In the genomic region with DNA sequence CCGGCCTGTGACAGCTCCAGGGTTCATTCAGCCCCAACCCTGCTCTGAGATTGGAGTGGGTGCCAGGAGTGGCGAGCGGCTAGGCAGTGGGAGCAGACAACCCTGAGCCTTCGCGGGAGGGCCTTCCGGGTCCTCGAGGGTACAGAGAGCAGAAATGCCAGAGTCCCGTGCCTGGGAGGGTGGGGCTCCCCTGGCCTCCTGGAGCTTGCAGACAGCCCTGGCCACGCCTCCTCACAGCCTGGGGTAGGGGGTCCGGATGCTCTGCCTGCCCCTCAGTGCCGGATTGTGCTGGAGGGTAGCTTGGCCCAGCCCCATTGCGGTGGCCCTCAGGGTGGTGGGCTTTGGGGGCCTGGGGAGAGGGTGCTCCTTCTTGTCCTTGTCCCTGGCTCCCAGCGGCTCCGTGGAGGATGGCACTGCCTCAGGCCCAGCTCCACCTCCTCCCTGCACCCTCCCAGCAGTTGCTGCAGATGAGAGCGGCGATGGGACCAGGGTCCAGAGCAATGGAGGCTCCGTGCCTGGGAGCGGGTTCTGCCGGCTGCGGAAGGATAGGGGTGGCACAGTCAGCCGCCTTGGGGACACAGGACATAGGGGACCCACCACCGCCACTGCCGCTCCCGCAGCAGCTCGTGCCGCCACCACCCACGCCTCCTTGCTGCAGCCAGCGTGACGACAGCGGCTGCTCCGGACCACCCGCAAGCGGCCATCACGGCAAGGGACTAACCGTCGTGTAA, we compare ENCODE assay signal across 10 cellular contexts. TPM values are rescaled to one million over a fixed set of nuclear protein-coding genes. Genes with fewer than 3 reads are reported as not detected.
DNase-seq lines count a peak whose midpoint lies in the region; ATAC-seq and TF ChIP-seq lines count a peak whose summit lies in the region.
"Had no signal": no experiment of that assay in that cellular context is flagged by ENCODE, and none has a peak within 500 bp of the region (broad histone marks: within the 10 kb centered on the region; RNA-seq: fewer than 3 reads in every experiment).

No MANE protein-coding gene starts in this region.

- H3K4me1 ChIP-seq in Caco-2 (no peaks in the 10 kb centered on the region), IMR-90 (ENCODE audit: control insufficient read depth, insufficient read depth, low read length) (no peaks in the 10 kb centered on the region), mesenchymal stem cell (ENCODE audit: control insufficient read depth, insufficient read depth, low read depth, low read length) (peaks cover 3% of the 10 kb centered on the region), vagina (peaks cover 8% of the 10 kb centered on the region)

- no peak overlapping the region for H3K56ac ChIP-seq in IMR-90 (ENCODE audit: extremely low read depth, insufficient read depth, low read length)

- no peak overlapping the region; the same call in 1 of the 2 replicates for H3K18ac ChIP-seq in IMR-90 (ENCODE audit: low read depth, low read length)
- H3K18ac ChIP-seq in mesenchymal stem cell (ENCODE audit: low read depth in 1 of 2, low read length in 2 of 2), result peak overlapping the region in 1 of 2 experiments; percentile 18

- H3K27ac Mint-ChIP-seq in Caco-2 (ENCODE audit: unreplicated experiment), result no peak overlapping the region
- no peak overlapping the region for H3K27ac Mint-ChIP-seq in central memory CD8-positive, alpha-beta T cell (ENCODE audit: low read depth)

- H4K5ac ChIP-seq in IMR-90 (ENCODE audit: low read depth, low read length), result no peak overlapping the region

- no peaks in the 10 kb centered on the region for H4K20me1 ChIP-seq in IMR-90 (ENCODE audit: insufficient read depth, low read length)

- H2AFZ ChIP-seq in IMR-90 (replicated peaks; ENCODE audit: low read length, poor library complexity), result peak overlapping the region; percentile 94
- no peak overlapping the region for H2AFZ ChIP-seq in mesenchymal stem cell (ENCODE audit: low read depth, low read length)

- peak overlapping the region; percentile 83 for H3K23ac ChIP-seq in IMR-90 (ENCODE audit: low read depth, low read length)
- no peak overlapping the region for H3K23ac ChIP-seq in mesenchymal stem cell (ENCODE audit: low read length in 2 of 2)

- ATAC-seq in GM19452 (IDR thresholded peaks at IDR 0.05; ENCODE audit: unreplicated experiment) (peak; percentile 62), IMR-90 (ENCODE audit: low read depth) (peak; percentile 78), HG03378 (IDR thresholded peaks at IDR 0.05; ENCODE audit: unreplicated experiment) (no peak), GM19397 (IDR thresholded peaks at IDR 0.05; ENCODE audit: unreplicated experiment) (no peak)
- ATAC-seq in central memory CD8-positive, alpha-beta T cell (replicated peaks; ENCODE audit: extremely low read depth, poor library complexity, severe bottlenecking), result peak; percentile 35

- 0 out of 2 replicates have a peak overlapping the region, but pooled peaks have one; percentile 39 for H3K9ac ChIP-seq in IMR-90 (ENCODE audit: low read depth, low read length)
- peak overlapping the region; percentile 63 for H3K9ac ChIP-seq in mesenchymal stem cell (ENCODE audit: low read length)

- H3K4me3 Mint-ChIP-seq in Caco-2 (ENCODE audit: unreplicated experiment), result peak overlapping the region; percentile 65
- H3K4me3 Mint-ChIP-seq in central memory CD8-positive, alpha-beta T cell, result peak overlapping the region; percentile 55

- no peaks in the 10 kb centered on the region for H3K36me3 ChIP-seq in Caco-2 (ENCODE audit: control insufficient read depth, insufficient read depth, low read length)
- no peaks in the 10 kb centered on the region for H3K36me3 ChIP-seq in IMR-90 (ENCODE audit: control insufficient read depth, insufficient read depth, low read length)
- H3K36me3 ChIP-seq in mesenchymal stem cell (ENCODE audit: control insufficient read depth in 1 of 2, insufficient read depth in 2 of 2, low read depth in 1 of 2, low read length in 2 of 2), result no peaks in the 10 kb centered on the region
- H3K36me3 ChIP-seq in vagina, result no peaks in the 10 kb centered on the region

- H3K27me3 ChIP-seq in Caco-2 (replicated peaks; ENCODE audit: control insufficient read depth, insufficient read depth, low read length) (no peaks in the 10 kb centered on the region; the same call in 1 of the 2 replicates), IMR-90 (ENCODE audit: control insufficient read depth, insufficient read depth, low read length) (peaks cover 20% of the 10 kb centered on the region), mesenchymal stem cell (ENCODE audit: control insufficient read depth in 1 of 2, insufficient read depth in 1 of 2, low read length in 2 of 2) (peaks cover 0 to 28% of the 10 kb centered on the region in 2 experiments), vagina (no peaks in the 10 kb centered on the region)

- H2BK15ac ChIP-seq in IMR-90 (ENCODE audit: low read depth, low read length) (0 out of 3 replicates have a peak overlapping the region, but pooled peaks have one; percentile 83), mesenchymal stem cell (ENCODE audit: low read depth, poor library complexity, severe bottlenecking) (no peak overlapping the region)

- no peaks in the 10 kb centered on the region for H3K36me3 Mint-ChIP-seq in Caco-2 (ENCODE audit: insufficient read depth, unreplicated experiment)
- H3K36me3 Mint-ChIP-seq in central memory CD8-positive, alpha-beta T cell (ENCODE audit: insufficient read depth), result no peaks in the 10 kb centered on the region

- TF ChIP-seq CTCF in Caco-2 (IDR thresholded peaks at IDR 0.05; ENCODE audit: insufficient read depth in 1 of 2, low read depth in 1 of 2, low read length in 1 of 2, severe bottlenecking in 1 of 2, unreplicated experiment in 1 of 2) (no peak), IMR-90 (conservative IDR thresholded peaks at IDR 0.05; ENCODE audit: low read depth, low read length) (no peak), vagina (IDR thresholded peaks at IDR 0.05) (no peak)

- H4K91ac ChIP-seq in IMR-90 (ENCODE audit: insufficient read depth, low read depth, low read length) (peak overlapping the region; percentile 58), mesenchymal stem cell (ENCODE audit: low read length) (peak overlapping the region; percentile 70)

- H3K4me1 Mint-ChIP-seq in Caco-2 (ENCODE audit: low read depth, unreplicated experiment), result no peaks in the 10 kb centered on the region
- no peaks in the 10 kb centered on the region for H3K4me1 Mint-ChIP-seq in central memory CD8-positive, alpha-beta T cell

- CTCF ChIA-PET in Caco-2 (lab: Charles Lee), result no interaction called here
- CTCF ChIA-PET in IMR-90 (lab: Yijun Ruan, JAX), result no interaction called here

- H3K4me3 ChIP-seq in Caco-2 (ENCODE audit: low read depth, low read length), result peak overlapping the region; percentile 30
- peak overlapping the region; percentile 40 for H3K4me3 ChIP-seq in IMR-90 (ENCODE audit: insufficient read depth, low read depth, low read length)
- H3K4me3 ChIP-seq in mesenchymal stem cell (ENCODE audit: insufficient read depth in 1 of 2, low read depth in 1 of 2, low read length in 2 of 2), result peak overlapping the region in 1 of 2 experiments; percentile 79
- peak overlapping the region; percentile 25 to 40 for H3K4me3 ChIP-seq in vagina

- peak overlapping the region; percentile 67 for H2AK9ac ChIP-seq in IMR-90 (replicated peaks; ENCODE audit: low read depth, low read length, poor library complexity)

- DNase-seq in Caco-2, result peak; percentile 12 to 46
- DNase-seq in IMR-90, result no peak
- no peak for DNase-seq in central memory CD8-positive, alpha-beta T cell (ENCODE audit: low spot score in 2 of 2)
- no peak for DNase-seq in mesenchymal stem cell
- no peak for DNase-seq in vagina (ENCODE audit: extremely low spot score in 2 of 2)

- dilution Hi-C loops in IMR-90 (cut with HindIII; ENCODE audit: low sequenced_read_pairs, unreplicated experiment), result no loop called here

- H4K8ac ChIP-seq in IMR-90 (ENCODE audit: low read depth in 2 of 2, low read length in 2 of 2) (0 out of 4 replicates have a peak overlapping the region, but pooled peaks have one; percentile 35 to 69), mesenchymal stem cell (ENCODE audit: low read length) (peak overlapping the region; percentile 69)

- H2BK5ac ChIP-seq in IMR-90 (ENCODE audit: low read depth, low read length, poor library complexity, severe bottlenecking) (no peak overlapping the region), mesenchymal stem cell (ENCODE audit: low read depth, low read length, poor library complexity, severe bottlenecking) (no peak overlapping the region)

- H3K79me1 ChIP-seq in IMR-90 (ENCODE audit: low read depth in 1 of 2, low read length in 2 of 2) (no peaks in the 10 kb centered on the region), mesenchymal stem cell (replicated peaks; ENCODE audit: low read length, poor library complexity, severe bottlenecking) (no peaks in the 10 kb centered on the region)

- H3K9me3 ChIP-seq in Caco-2 (no peaks in the 10 kb centered on the region), IMR-90 (ENCODE audit: control insufficient read depth, insufficient read depth, low read length) (no peaks in the 10 kb centered on the region), mesenchymal stem cell (ENCODE audit: control insufficient read depth, low read length) (no peaks in the 10 kb centered on the region), vagina (no peaks in the 10 kb centered on the region)

- BruUV-seq in Caco-2 (replicated peaks; lab: Mats Ljungman, UMichigan), result no TSS peak
- BruUV-seq in IMR-90 (replicated peaks; lab: Mats Ljungman, UMichigan), result no TSS peak

- TF ChIP-seq RAD21 in IMR-90 (IDR thresholded peaks at IDR 0.05; ENCODE audit: low read length), result no peak

- WGBS in IMR-90 (ENCODE audit: extremely low coverage in 2 of 2, insufficient read length in 1 of 2), 2 experiments, result 8% methylated on average over 2 of the region's 36 CpGs; no CpG with 5 or more reads in 1 of the 2 experiments
- WGBS in mesenchymal stem cell, result 95% methylated on average over 29 of the region's 36 CpGs

- H3K27me3 Mint-ChIP-seq in Caco-2 (ENCODE audit: insufficient read depth, unreplicated experiment), result peaks cover 21% of the 10 kb centered on the region
- H3K27me3 Mint-ChIP-seq in central memory CD8-positive, alpha-beta T cell, result peaks cover 50% of the 10 kb centered on the region

- H3K4me2 ChIP-seq in IMR-90 (ENCODE audit: low read depth, low read length) (peak overlapping the region; percentile 89), mesenchymal stem cell (ENCODE audit: low read length, poor library complexity, severe bottlenecking) (no peak overlapping the region)

- intact Hi-C loops in Caco-2 (cut with micrococcal nuclease; ENCODE audit: unreplicated experiment), result loop anchor here (10.0 kb wide), 2 partner anchors 249 to 329 kb away; a partner anchor contains a TSS
- intact Hi-C loops in IMR-90 (cut with micrococcal nuclease), result loop anchor here (10.0 kb wide), 1 partner anchor 789 kb away; a partner anchor contains a TSS
- intact Hi-C loops in vagina (cut with DNase I), result no loop called here

- H3K4ac ChIP-seq in IMR-90 (ENCODE audit: low read depth, low read length), result peak overlapping the region; percentile 54; the same call in 1 of the 2 replicates
- H3K4ac ChIP-seq in mesenchymal stem cell (ENCODE audit: low read depth in 1 of 2, low read length in 2 of 2), result peak overlapping the region in 1 of 2 experiments; percentile 13

- peak overlapping the region; percentile 85 for H2BK120ac ChIP-seq in IMR-90 (ENCODE audit: low read depth, low read length)
- H2BK120ac ChIP-seq in mesenchymal stem cell (ENCODE audit: low read depth, low read length), result peak overlapping the region; percentile 27

- POLR2A ChIA-PET in Caco-2 (lab: Charles Lee), result no interaction called here
- POLR2A ChIA-PET in IMR-90 (lab: Charles Lee; ENCODE audit: unreplicated experiment), result no interaction called here

- H3K27ac ChIP-seq in IMR-90 (ENCODE audit: insufficient read depth, low read length) (no peak overlapping the region; the same call in 1 of the 2 replicates), mesenchymal stem cell (ENCODE audit: low read length, poor library complexity, severe bottlenecking) (no peak overlapping the region), vagina (no peak overlapping the region)

- in situ Hi-C loops in IMR-90 (cut with MboI; ENCODE audit: low sequenced_read_pairs), result loop anchor here (10.0 kb wide), 1 partner anchor 239 kb away; a partner anchor contains a TSS

- H3K9me3 Mint-ChIP-seq in Caco-2 (ENCODE audit: unreplicated experiment), result no peaks in the 10 kb centered on the region
- no peaks in the 10 kb centered on the region for H3K9me3 Mint-ChIP-seq in central memory CD8-positive, alpha-beta T cell

- peak overlapping the region in 1 of 2 experiments; percentile 83 for H2BK12ac ChIP-seq in mesenchymal stem cell (ENCODE audit: low read length in 2 of 2)

- H2BK20ac ChIP-seq in IMR-90 (ENCODE audit: low read depth, low read length), result peak overlapping the region; percentile 39; the same call in 1 of the 2 replicates

- no peaks in the 10 kb centered on the region for H3K9me1 ChIP-seq in IMR-90 (ENCODE audit: insufficient read depth, low read length)

- H3K14ac ChIP-seq in IMR-90 (replicated peaks; ENCODE audit: low read depth, low read length) (peak overlapping the region; percentile 46; the same call in 1 of the 2 replicates), mesenchymal stem cell (ENCODE audit: low read length in 2 of 2) (peak overlapping the region in 1 of 2 experiments; percentile 30)

- TF ChIP-seq POLR2A in IMR-90 (IDR thresholded peaks at IDR 0.05; ENCODE audit: low read depth, low read length) (no peak), vagina (IDR thresholded peaks at IDR 0.05) (no peak)

- no peak overlapping the region for H2AK5ac ChIP-seq in IMR-90 (ENCODE audit: low read depth, low read length)
- no peak overlapping the region for H2AK5ac ChIP-seq in mesenchymal stem cell (ENCODE audit: low read length, severe bottlenecking)

RNA-seq across cellular contexts. Expression of a gene that starts 34.9 kb away (rescaled TPM):
- total RNA-seq in Caco-2 (2022), result not detected in 2 replicates
- not detected in 2 replicates for total RNA-seq in IMR-90 (2012; rRNA removed)
- not detected in 2 replicates for polyA plus RNA-seq in IMR-90 (2012; rRNA removed)
- polyA plus RNA-seq in IMR-90 (2012; cell fraction: cytosol; rRNA removed), result not detected in 2 replicates
- not detected in 2 replicates for polyA plus RNA-seq in IMR-90 (2012; cell fraction: nucleus; rRNA removed; ENCODE audit: low replicate concordance)
- not detected for polyA plus RNA-seq in mesenchymal stem cell (2013, experiment 1 of 2)
- not detected for polyA plus RNA-seq in mesenchymal stem cell (2013, experiment 2 of 2)
- not detected for total RNA-seq in vagina
- total RNA-seq: liver, M059J had no signal
- polyA plus RNA-seq: liver had no signal

RNA-seq across cellular contexts. Expression of a gene that starts 39.2 kb away (rescaled TPM):
- total RNA-seq in Caco-2 (2022) (1.3 and 1.6 TPM in 2 replicates), IMR-90 (2012; rRNA removed) (4.7 and 5.6 TPM in 2 replicates), vagina (17.9 TPM)
- 4.7 and 6.8 TPM in 2 replicates for polyA plus RNA-seq in IMR-90 (2012; rRNA removed)
- polyA plus RNA-seq in IMR-90 (2012; cell fraction: cytosol; rRNA removed), result 2.4 and 2.6 TPM in 2 replicates
- polyA plus RNA-seq in IMR-90 (2012; cell fraction: nucleus; rRNA removed; ENCODE audit: low replicate concordance), result 2.3 and 9.2 TPM in 2 replicates
- 88.3 TPM for polyA plus RNA-seq in mesenchymal stem cell (2013, experiment 1 of 2)
- 87.8 TPM for polyA plus RNA-seq in mesenchymal stem cell (2013, experiment 2 of 2)

RNA-seq across cellular contexts. Expression of a gene that starts 49.4 kb away (rescaled TPM):
- total RNA-seq in Caco-2 (2022), result not detected in 2 replicates
- not detected in 2 replicates for total RNA-seq in IMR-90 (2012; rRNA removed)
- polyA plus RNA-seq in IMR-90 (2012; rRNA removed), result not detected in 2 replicates
- polyA plus RNA-seq in IMR-90 (2012; cell fraction: cytosol; rRNA removed), result not detected in 2 replicates
- not detected in 2 replicates for polyA plus RNA-seq in IMR-90 (2012; cell fraction: nucleus; rRNA removed; ENCODE audit: low replicate concordance)
- polyA plus RNA-seq in mesenchymal stem cell (2013, experiment 1 of 2), result not detected
- not detected for polyA plus RNA-seq in mesenchymal stem cell (2013, experiment 2 of 2)
- total RNA-seq in vagina, result not detected
- total RNA-seq: liver, M059J had no signal
- polyA plus RNA-seq: liver had no signal

RNA-seq across cellular contexts. Expression of a gene that starts 53.2 kb away (rescaled TPM):
- total RNA-seq in Caco-2 (2022) (not detected in 2 replicates), IMR-90 (2012; rRNA removed) (not detected in 2 replicates), vagina (not detected)
- not detected in 2 replicates for polyA plus RNA-seq in IMR-90 (2012; rRNA removed)
- polyA plus RNA-seq in IMR-90 (2012; cell fraction: cytosol; rRNA removed), result not detected in 2 replicates
- polyA plus RNA-seq in IMR-90 (2012; cell fraction: nucleus; rRNA removed; ENCODE audit: low replicate concordance), result not detected in 2 replicates
- polyA plus RNA-seq in mesenchymal stem cell (2013, experiment 1 of 2), result not detected
- polyA plus RNA-seq in mesenchymal stem cell (2013, experiment 2 of 2), result not detected
- total RNA-seq: liver, M059J had no signal
- polyA plus RNA-seq: liver had no signal

Comparison
In these comparisons a context has a peak if more than half of its experiments do, and no peak if none do; other contexts are left out.
1. DNase-seq: peak in Caco-2 (2 of 2); none in IMR-90 (single experiment), central memory CD8-positive, alpha-beta T cell (0 of 2), mesenchymal stem cell (single experiment) and vagina (0 of 2).
2. ATAC-seq: peak in GM19452 (single experiment), IMR-90 (single experiment) and central memory CD8-positive, alpha-beta T cell (single experiment); none in HG03378 (single experiment) and GM19397 (single experiment).